In the genomic region with DNA sequence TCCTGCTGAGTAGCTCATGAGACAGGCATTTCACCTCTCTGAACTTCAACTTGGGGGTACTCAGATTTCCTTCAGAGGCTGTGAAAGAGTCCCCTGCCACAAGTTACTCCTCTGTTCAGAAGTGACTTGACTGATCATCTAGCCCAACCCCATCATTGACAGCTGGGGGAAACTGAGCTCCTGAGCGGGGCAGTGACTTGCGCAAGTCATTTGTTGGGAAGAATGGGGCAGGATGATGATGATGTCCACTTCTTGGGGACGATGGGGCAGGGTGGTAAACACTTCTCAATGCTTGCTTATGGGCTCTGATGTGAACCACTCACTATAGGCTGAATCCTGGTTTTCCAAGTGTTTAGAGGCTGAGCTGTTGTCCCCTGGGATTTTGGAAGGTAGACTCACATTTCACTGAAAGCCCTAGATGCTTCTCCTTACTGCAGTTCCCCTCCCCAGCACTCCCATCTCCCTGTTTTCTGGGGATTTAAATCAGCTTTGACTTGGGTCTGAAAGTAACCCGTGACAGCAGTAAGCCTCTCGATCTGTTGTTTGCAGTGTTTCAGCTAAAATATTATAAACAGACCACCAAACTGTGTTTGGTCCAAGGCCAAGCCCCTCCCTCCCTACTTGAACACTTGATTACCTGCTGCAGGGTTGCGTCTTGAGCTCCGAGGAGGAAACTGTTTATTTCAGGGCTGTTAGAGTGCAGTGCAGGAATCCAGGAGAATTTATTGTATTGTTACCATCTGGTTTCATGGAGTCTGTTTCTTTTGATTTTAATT, we compare ENCODE assay signal across 10 cellular contexts. TPM values are rescaled to one million over a fixed set of nuclear protein-coding genes. Genes with fewer than 3 reads are reported as not detected.
A peak's percentile ranks its signal among the peaks of the same experiment; 100 is the strongest.
DNase-seq lines count a peak whose midpoint lies in the region; ATAC-seq, FAIRE-seq and TF ChIP-seq lines count a peak whose summit lies in the region.
"Had no signal": no experiment of that assay in that cellular context is flagged by ENCODE, and none has a peak within 500 bp of the region (broad histone marks: within the 10 kb centered on the region; RNA-seq: fewer than 3 reads in every experiment).

No MANE protein-coding gene starts in this region.

- TF ChIP-seq EP300 in esophagus muscularis mucosa (IDR thresholded peaks at IDR 0.05) (no peak), suprapubic skin (IDR thresholded peaks at IDR 0.05) (no peak)

- peaks cover 91% of the 10 kb centered on the region for H3K4me1 Mint-ChIP-seq in activated CD4-positive, alpha-beta T cell treated with anti-CD3 and anti-CD28 coated beads for 36 hours

- intact Hi-C loops in activated CD4-positive, alpha-beta T cell treated with anti-CD3 and anti-CD28 coated beads for 36 hours (cut with DNase I, micrococcal nuclease), result loop anchor here in 1 of 2 experiments (1.0 kb wide), 1 partner anchor 11 kb away; no protein-coding TSS in a partner anchor
- intact Hi-C loops in esophagus muscularis mucosa (cut with DNase I), result no loop called here

- WGBS in esophagus muscularis mucosa, result 42% methylated on average over 6 of the region's 7 CpGs
- 51 to 67% (median 59%) methylated on average over 7 of the region's 7 CpGs for WGBS in small intestine, 3 donors
- 66% methylated on average over 7 of the region's 7 CpGs for WGBS in suprapubic skin

- TF ChIP-seq CTCF in esophagus muscularis mucosa (IDR thresholded peaks at IDR 0.05), result no peak
- TF ChIP-seq CTCF in GM20000 (IDR thresholded peaks at IDR 0.05; ENCODE audit: extremely low read depth, missing control alignments), result no peak
- TF ChIP-seq CTCF in suprapubic skin (IDR thresholded peaks at IDR 0.05), result no peak

- CTCF ChIA-PET in activated CD4-positive, alpha-beta T cell treated with anti-CD3 and anti-CD28 coated beads for 36 hours (lab: Charles Lee), result interaction anchor here (0.6 to 1.4 kb wide), 5 partner anchors 11 to 1216 kb away, joined by 3 to 7 read pairs (median 4); a partner anchor contains a TSS

- H3K27me3 ChIP-seq in SJCRH30 (no peaks in the 10 kb centered on the region), esophagus muscularis mucosa (no peaks in the 10 kb centered on the region), small intestine (ENCODE audit: control insufficient read depth in 2 of 2, insufficient read depth in 2 of 2, low read length in 2 of 2) (no peaks in the 10 kb centered on the region), suprapubic skin (no peaks in the 10 kb centered on the region)

- TF ChIP-seq POLR2A in esophagus muscularis mucosa (IDR thresholded peaks at IDR 0.05; ENCODE audit: low read depth) (no peak), suprapubic skin (IDR thresholded peaks at IDR 0.05) (no peak)

- DNase-seq in activated CD4-positive, alpha-beta T cell treated with anti-CD3 and anti-CD28 coated beads for 36 hours, result no peak
- no peak for DNase-seq in activated CD4-positive, alpha-beta T cell treated with anti-CD3 and anti-CD28 coated beads, Interleukin-2, amount 50 U/mL, for 1 hour
- DNase-seq in SJCRH30, result peak; percentile 31 to 67
- no peak for DNase-seq in esophagus muscularis mucosa (ENCODE audit: extremely low spot score)
- no peak for DNase-seq in small intestine
- DNase-seq in GM20000 (ENCODE audit: low spot score), result no peak
- DNase-seq in suprapubic skin (ENCODE audit: low spot score in 2 of 2), result no peak
- DNase-seq: activated gamma-delta T cell had no signal

- POLR2A ChIA-PET in activated CD4-positive, alpha-beta T cell treated with anti-CD3 and anti-CD28 coated beads for 36 hours (lab: Charles Lee), result interaction anchor here (1.0 kb wide), 1 partner anchor 10 kb away, joined by 3 read pairs; no protein-coding TSS in a partner anchor

- no peak overlapping the region for H3K4me3 Mint-ChIP-seq in activated CD4-positive, alpha-beta T cell treated with anti-CD3 and anti-CD28 coated beads for 36 hours

- H3K9me3 Mint-ChIP-seq in activated CD4-positive, alpha-beta T cell treated with anti-CD3 and anti-CD28 coated beads for 36 hours (ENCODE audit: low read depth), result no peaks in the 10 kb centered on the region

- peaks cover 45% of the 10 kb centered on the region for H3K4me1 ChIP-seq in SJCRH30
- H3K4me1 ChIP-seq in esophagus muscularis mucosa, result peaks cover 75 to 89% (median 87%) of the 10 kb centered on the region in 4 donors
- H3K4me1 ChIP-seq in small intestine (ENCODE audit: control insufficient read depth in 2 of 2, insufficient read depth in 1 of 2, low read depth in 1 of 2, low read length in 1 of 2), result peaks cover 36 to 38% of the 10 kb centered on the region in 2 donors
- peaks cover 86% of the 10 kb centered on the region for H3K4me1 ChIP-seq in suprapubic skin

- no peak for FAIRE-seq in small intestine (lab: Jason Lieb, UNC)
- FAIRE-seq: H54 had no signal

- H3K27ac Mint-ChIP-seq in activated CD4-positive, alpha-beta T cell treated with anti-CD3 and anti-CD28 coated beads for 36 hours, result peak overlapping the region; percentile 11

- H3K36me3 ChIP-seq in SJCRH30, result no peaks in the 10 kb centered on the region; the same call in 1 of the 2 replicates
- peaks cover 0 to 21% (median 11%) of the 10 kb centered on the region in 4 donors for H3K36me3 ChIP-seq in esophagus muscularis mucosa
- peaks cover 0 to 3% of the 10 kb centered on the region in 2 donors for H3K36me3 ChIP-seq in small intestine (ENCODE audit: control insufficient read depth in 2 of 2, insufficient read depth in 2 of 2, low read length in 2 of 2)
- no peaks in the 10 kb centered on the region for H3K36me3 ChIP-seq in suprapubic skin

- H3K36me3 Mint-ChIP-seq in activated CD4-positive, alpha-beta T cell treated with anti-CD3 and anti-CD28 coated beads for 36 hours (ENCODE audit: low read depth), result peaks cover 15% of the 10 kb centered on the region

- ATAC-seq in activated CD4-positive, alpha-beta T cell treated with anti-CD3 and anti-CD28 coated beads for 36 hours, result no peak
- no peak for ATAC-seq in HG03196 (IDR thresholded peaks at IDR 0.05; ENCODE audit: unreplicated experiment)

- no peaks in the 10 kb centered on the region for H3K9me3 ChIP-seq in SJCRH30 (replicated peaks)
- no peaks in the 10 kb centered on the region for H3K9me3 ChIP-seq in esophagus muscularis mucosa
- H3K9me3 ChIP-seq in small intestine (ENCODE audit: control insufficient read depth, low read depth), result no peaks in the 10 kb centered on the region
- H3K9me3 ChIP-seq in suprapubic skin, result no peaks in the 10 kb centered on the region

- H3K27ac ChIP-seq in SJCRH30, result peak overlapping the region; percentile 77
- peak overlapping the region in 3 of 4 donors; percentile 24 to 58 (median 41) for H3K27ac ChIP-seq in esophagus muscularis mucosa (replicated peaks in 1 of 4)
- peak overlapping the region; percentile 28 to 35 for H3K27ac ChIP-seq in small intestine (ENCODE audit: low read depth in 1 of 2, low read length in 1 of 2)
- H3K27ac ChIP-seq in suprapubic skin, result no peak overlapping the region

- H3K4me3 ChIP-seq in SJCRH30 (no peak overlapping the region), esophagus muscularis mucosa (no peak overlapping the region), small intestine (ENCODE audit: low read depth in 1 of 2, low read length in 2 of 2) (no peak overlapping the region), suprapubic skin (no peak overlapping the region)

- H3K27me3 Mint-ChIP-seq in activated CD4-positive, alpha-beta T cell treated with anti-CD3 and anti-CD28 coated beads for 36 hours, result no peaks in the 10 kb centered on the region

RNA-seq across cellular contexts. Expression of a gene that starts 25.1 kb away (rescaled TPM):
- 10 to 100 TPM; 33.7 to 40.8 TPM for total RNA-seq in activated CD4-positive, alpha-beta T cell treated with anti-CD3 and anti-CD28 coated beads for 36 hours
- 22.8 and 23.0 TPM in 2 replicates for total RNA-seq in SJCRH30 (2014; rRNA removed; shearing (Covaris generic))
- total RNA-seq in esophagus muscularis mucosa (10 to 100 TPM; 21.2 to 32.3 (median 24.2) TPM), suprapubic skin (10 to 100 TPM; 41.9 to 94.9 (median 56.1) TPM)
- polyA plus RNA-seq in small intestine, result 10 to 100 TPM; 11.6 to 17.0 (median 12.1) TPM

Comparison
In these comparisons a context has a peak if more than half of its experiments do, and no peak if none do; other contexts are left out.
1. DNase-seq: peak in SJCRH30 (2 of 2); none in activated CD4-positive, alpha-beta T cell treated with anti-CD3 and anti-CD28 coated beads for 36 hours (single experiment), activated CD4-positive, alpha-beta T cell treated with anti-CD3 and anti-CD28 coated beads, Interleukin-2, amount 50 U/mL, for 1 hour (single experiment), esophagus muscularis mucosa (single experiment), small intestine (single experiment), GM20000 (single experiment) and suprapubic skin (0 of 2).